In genomic region chr2:208407667-208408066, GRCh38 we compare ENCODE assay signal across 8 cellular contexts. TPM values are rescaled to one million over a fixed set of nuclear protein-coding genes. Genes with fewer than 3 reads are reported as not detected.
A peak's percentile ranks its signal among the peaks of the same experiment; 100 is the strongest.
DNase-seq lines count a peak whose midpoint lies in the region; ATAC-seq and TF ChIP-seq lines count a peak whose summit lies in the region.

No MANE protein-coding gene starts in this region.

- peak; percentile 35 for DNase-seq in 8988T
- peak; percentile 84 for DNase-seq in NCI-H345 treated with DMSO at 0.1 percent for 48 hours (lab: John Stamatoyannopoulos, UW; ENCODE audit: unreplicated experiment)
- peak; percentile 3 to 13 for DNase-seq in fibroblast of lung (ENCODE audit: low read depth in 2 of 2)
- no peak for DNase-seq in type B pancreatic cell (ENCODE audit: extremely low spot score, unreplicated experiment)
- DNase-seq in activated naive CD4-positive, alpha-beta T cell treated with Interleukin-2 at 50 U/mL for 16 hours: no peak
- DNase-seq in islet precursor cell: no peak
- DNase-seq in activated CD8-positive, alpha-beta memory T cell treated with anti-CD3 and anti-CD28 coated beads, Interleukin-2, amount 10 ng/mL, durations not matched to agents 7 days and 5 days: no peak

- no peak overlapping the region for H3K9ac ChIP-seq in fibroblast of lung (ENCODE audit: insufficient read depth, low read length)

- H3K27me3 Mint-ChIP-seq in type B pancreatic cell: peaks cover 56% of the 10 kb centered on the region
- peaks cover 64% of the 10 kb centered on the region for H3K27me3 Mint-ChIP-seq in activated CD8-positive, alpha-beta memory T cell treated with anti-CD3 and anti-CD28 coated beads, Interleukin-2, amount 10 ng/mL, durations not matched to agents 7 days and 5 days

- H3K4me3 Mint-ChIP-seq in type B pancreatic cell: peak overlapping the region; percentile 70
- H3K4me3 Mint-ChIP-seq in activated CD8-positive, alpha-beta memory T cell treated with anti-CD3 and anti-CD28 coated beads, Interleukin-2, amount 10 ng/mL, durations not matched to agents 7 days and 5 days: no peak overlapping the region

- H3K9me3 Mint-ChIP-seq in type B pancreatic cell: no peaks in the 10 kb centered on the region
- H3K9me3 Mint-ChIP-seq in activated CD8-positive, alpha-beta memory T cell treated with anti-CD3 and anti-CD28 coated beads, Interleukin-2, amount 10 ng/mL, durations not matched to agents 7 days and 5 days (ENCODE audit: low read depth): no peaks in the 10 kb centered on the region

- no peak overlapping the region for H3K27ac ChIP-seq in fibroblast of lung (ENCODE audit: insufficient read depth, low read length)

- H3K4me1 Mint-ChIP-seq in type B pancreatic cell (ENCODE audit: unreplicated experiment): no peaks in the 10 kb centered on the region
- H3K4me1 Mint-ChIP-seq in activated CD8-positive, alpha-beta memory T cell treated with anti-CD3 and anti-CD28 coated beads, Interleukin-2, amount 10 ng/mL, durations not matched to agents 7 days and 5 days: peaks cover 8% of the 10 kb centered on the region

- no peaks in the 10 kb centered on the region for H4K20me1 ChIP-seq in fibroblast of lung (ENCODE audit: control insufficient read depth, extremely low read depth, insufficient read depth, low read length)

- ATAC-seq in GM19351 (IDR thresholded peaks at IDR 0.05; ENCODE audit: unreplicated experiment): peak; percentile 71
- no peak for ATAC-seq in activated CD8-positive, alpha-beta memory T cell treated with anti-CD3 and anti-CD28 coated beads, Interleukin-2, amount 10 ng/mL, durations not matched to agents 7 days and 5 days

- H3K27me3 ChIP-seq in fibroblast of lung (ENCODE audit: control insufficient read depth, insufficient read depth, low read length): peaks cover 15% of the 10 kb centered on the region

- H2AFZ ChIP-seq in fibroblast of lung (ENCODE audit: low read length): no peak overlapping the region

- H3K27ac Mint-ChIP-seq in type B pancreatic cell: no peak overlapping the region
- H3K27ac Mint-ChIP-seq in activated CD8-positive, alpha-beta memory T cell treated with anti-CD3 and anti-CD28 coated beads, Interleukin-2, amount 10 ng/mL, durations not matched to agents 7 days and 5 days: no peak overlapping the region

- no peaks in the 10 kb centered on the region for H3K36me3 Mint-ChIP-seq in type B pancreatic cell
- H3K36me3 Mint-ChIP-seq in activated CD8-positive, alpha-beta memory T cell treated with anti-CD3 and anti-CD28 coated beads, Interleukin-2, amount 10 ng/mL, durations not matched to agents 7 days and 5 days: no peaks in the 10 kb centered on the region

- H3K36me3 ChIP-seq in fibroblast of lung (ENCODE audit: control insufficient read depth, insufficient read depth, low read length): no peaks in the 10 kb centered on the region

- no peaks in the 10 kb centered on the region for H3K4me1 ChIP-seq in fibroblast of lung (ENCODE audit: control insufficient read depth, extremely low read depth, insufficient read depth, low read length)

- H3K79me2 ChIP-seq in fibroblast of lung (ENCODE audit: control insufficient read depth, insufficient read depth, low read length): no peaks in the 10 kb centered on the region

- H3K9me3 ChIP-seq in fibroblast of lung (ENCODE audit: control insufficient read depth, insufficient read depth, low read depth, low read length): no peaks in the 10 kb centered on the region

- CTCF ChIA-PET in activated CD8-positive, alpha-beta memory T cell treated with anti-CD3 and anti-CD28 coated beads, Interleukin-2, amount 10 ng/mL, durations not matched to agents 7 days and 5 days (lab: Charles Lee): interaction anchor here (0.9 to 1.3 kb wide), 4 partner anchors 10 to 926 kb away, joined by 3 read pairs; no protein-coding TSS in a partner anchor

- no peak overlapping the region for H3K4me3 ChIP-seq in fibroblast of lung (replicated peaks in 1 of 4; ENCODE audit: control extremely low read depth in 1 of 4, insufficient read depth in 1 of 4, low read depth in 3 of 4, low read length in 4 of 4)

- TF ChIP-seq CTCF in fibroblast of lung (conservative IDR thresholded peaks at IDR 0.05 in 1 of 2, IDR thresholded peaks at IDR 0.05 in 1 of 2; ENCODE audit: low read depth in 1 of 2, low read length in 2 of 2) (peak in 1 of 2 donors; percentile 17), type B pancreatic cell (conservative IDR thresholded peaks at IDR 0.05) (peak; percentile 68)

- H3K4me2 ChIP-seq in fibroblast of lung (ENCODE audit: extremely low read depth, insufficient read depth, low read length): no peak overlapping the region

RNA-seq across cellular contexts. Expression of gene PTH2R, which starts 1.1 kb away (rescaled TPM):
- total RNA-seq in fibroblast of lung: under 0.01 TPM in 1 of 2 replicates, not detected in the other
- not detected in 2 replicates for polyA plus RNA-seq in fibroblast of lung
- polyA plus RNA-seq in fibroblast of lung (2012): not detected in 2 replicates
- polyA minus RNA-seq in fibroblast of lung (ENCODE audit: low replicate concordance): not detected in 2 replicates
- total RNA-seq in type B pancreatic cell (ENCODE audit: low replicate concordance): 0.76 and 0.87 TPM in 2 replicates
- total RNA-seq in activated CD8-positive, alpha-beta memory T cell treated with anti-CD3 and anti-CD28 coated beads, Interleukin-2, amount 10 ng/mL, durations not matched to agents 7 days and 5 days: under 1 TPM in 1 of 2 experiments, not detected in 1; 0.12 TPM

Comparison
In these comparisons a context has a peak if more than half of its experiments do, and no peak if none do; other contexts are left out.
1. DNase-seq: peak in 8988T (single experiment), NCI-H345 treated with DMSO at 0.1 percent for 48 hours (single experiment) and fibroblast of lung (2 of 2); none in type B pancreatic cell (single experiment), activated naive CD4-positive, alpha-beta T cell treated with Interleukin-2 at 50 U/mL for 16 hours (single experiment), islet precursor cell (single experiment) and activated CD8-positive, alpha-beta memory T cell treated with anti-CD3 and anti-CD28 coated beads, Interleukin-2, amount 10 ng/mL, durations not matched to agents 7 days and 5 days (single experiment).